1 cellular context compared by ENCODE assay signal in the genomic region with DNA sequence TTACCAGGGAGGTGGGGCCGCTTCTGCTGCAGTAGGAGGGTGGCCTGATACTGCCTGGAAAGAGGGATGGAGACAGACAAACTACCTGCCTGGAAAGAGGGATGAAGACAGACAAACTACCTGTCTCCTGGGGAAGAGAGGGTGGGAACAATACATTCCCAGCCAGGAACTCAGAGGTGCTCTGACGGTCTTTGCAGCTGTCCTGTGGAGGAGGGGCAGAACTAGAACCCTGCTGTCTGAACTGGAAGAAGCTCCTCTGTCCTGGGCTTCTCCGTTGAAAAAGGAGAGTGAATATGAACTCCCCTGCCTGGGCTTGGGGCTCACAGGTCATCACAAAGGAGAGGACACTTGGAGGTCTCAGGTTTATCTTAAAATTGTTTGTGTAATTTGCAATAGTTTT.
TF ChIP-seq lines count a peak whose summit lies in the region.

No MANE protein-coding gene starts in this region.

TF ChIP-seq in H1, 55 proteins besides CTCF, POLR2A, EP300 and RAD21:
- TF ChIP-seq SIRT6 (IDR thresholded peaks at IDR 0.05; ENCODE audit: low read length), result no peak
- TF ChIP-seq, protein P1, sequence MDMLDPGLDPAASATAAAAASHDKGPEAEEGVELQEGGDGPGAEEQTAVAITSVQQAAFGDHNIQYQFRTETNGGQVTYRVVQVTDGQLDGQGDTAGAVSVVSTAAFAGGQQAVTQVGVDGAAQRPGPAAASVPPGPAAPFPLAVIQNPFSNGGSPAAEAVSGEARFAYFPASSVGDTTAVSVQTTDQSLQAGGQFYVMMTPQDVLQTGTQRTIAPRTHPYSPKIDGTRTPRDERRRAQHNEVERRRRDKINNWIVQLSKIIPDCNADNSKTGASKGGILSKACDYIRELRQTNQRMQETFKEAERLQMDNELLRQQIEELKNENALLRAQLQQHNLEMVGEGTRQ (IDR thresholded peaks at IDR 0.05; ENCODE audit: low read length), result no peak
